ENCODE assay signal across 18 cellular contexts in the genomic region with DNA sequence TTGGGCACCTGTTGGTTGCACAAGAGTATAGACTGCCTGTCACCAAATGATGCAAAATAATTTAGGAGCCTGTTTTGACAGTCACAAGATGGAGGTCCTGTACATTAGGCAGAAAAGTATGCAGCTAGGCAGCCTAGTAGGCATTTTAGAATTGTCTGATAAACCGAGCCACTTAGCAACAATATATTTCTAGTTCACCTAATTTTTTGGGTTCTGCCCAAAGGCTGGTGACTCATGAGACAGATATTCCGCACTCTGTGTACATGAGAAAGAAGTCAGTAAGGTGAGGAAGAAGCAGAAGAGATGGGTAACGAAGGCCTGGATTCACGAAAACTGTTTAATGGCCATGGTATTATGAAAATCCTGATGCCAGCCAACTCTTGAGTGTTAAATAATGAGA. TPM values are rescaled to one million over a fixed set of nuclear protein-coding genes. Genes with fewer than 3 reads are reported as not detected.
A peak's percentile ranks its signal among the peaks of the same experiment; 100 is the strongest.
DNase-seq lines count a peak whose midpoint lies in the region; ATAC-seq and TF ChIP-seq lines count a peak whose summit lies in the region.
"Had no signal": no experiment of that assay in that cellular context is flagged by ENCODE, and none has a peak within 500 bp of the region (broad histone marks: within the 10 kb centered on the region; RNA-seq: fewer than 3 reads in every experiment).

No MANE protein-coding gene starts in this region.

- TF ChIP-seq CTCF in foreskin keratinocyte (conservative IDR thresholded peaks at IDR 0.05), result no peak

- ATAC-seq in foreskin keratinocyte (peak; percentile 53), HG03378 (IDR thresholded peaks at IDR 0.05; ENCODE audit: unreplicated experiment) (no peak)
- ATAC-seq: K562 had no signal

- no peaks in the 10 kb centered on the region for H3K27me3 ChIP-seq in foreskin keratinocyte

- H3K4me1 ChIP-seq in foreskin keratinocyte, result peaks cover 8% of the 10 kb centered on the region

- no peak overlapping the region for H3K27ac ChIP-seq in foreskin keratinocyte

- DNase-seq in EL (peak; percentile 32), NCI-H226 (peak; percentile 86), astrocyte of the hippocampus (ENCODE audit: low read depth, low spot score) (peak; percentile 64), foreskin keratinocyte (peak in 1 of 2 donors; percentile 75), DMS53 (lab: John Stamatoyannopoulos, UW) (no peak), NCI-H1417 (lab: John Stamatoyannopoulos, UW) (no peak), NCI-H2227 treated with DMSO at 0.1 percent for 48 hours (lab: John Stamatoyannopoulos, UW) (no peak)
- DNase-seq: ACHN; CD4-positive, CD25-positive, alpha-beta regulatory T cell; DND-41; NCI-H1092 treated with DMSO at 0.1 percent for 48 hours; NCI-H1694 treated with DMSO at 0.1 percent for 48 hours; NCI-H446 treated with DMSO at 0.1 percent for 48 hours; NCI-H774 had no signal

RNA-seq across cellular contexts. Expression of a gene that starts 7.2 kb away (rescaled TPM):
- 89.8 and 90.2 TPM in 2 replicates for total RNA-seq in foreskin keratinocyte
- polyA plus RNA-seq in foreskin keratinocyte, result 30.1 and 33.2 TPM in 2 replicates

RNA-seq across cellular contexts. Expression of a gene that starts 7.3 kb away (rescaled TPM):
- total RNA-seq in foreskin keratinocyte, result 14.2 and 16.0 TPM in 2 replicates
- 7.2 and 8.9 TPM in 2 replicates for polyA plus RNA-seq in foreskin keratinocyte

RNA-seq across cellular contexts. Expression of a gene that starts 23.6 kb away (rescaled TPM):
- total RNA-seq in foreskin keratinocyte, result not detected in 2 replicates
- polyA plus RNA-seq in foreskin keratinocyte, result not detected in 2 replicates
- total RNA-seq: CD4-positive, CD25-positive, alpha-beta regulatory T cell; H4; HT-29; K562 had no signal
- polyA plus RNA-seq: K562 had no signal

Comparison
In these comparisons a context has a peak if more than half of its experiments do, and no peak if none do; other contexts are left out.
1. DNase-seq: peak in EL (single experiment), NCI-H226 (single experiment) and astrocyte of the hippocampus (single experiment); none in DMS53 (single experiment), NCI-H1417 (0 of 3) and NCI-H2227 treated with DMSO at 0.1 percent for 48 hours (single experiment).